22 cellular contexts compared by ENCODE assay signal in genomic region chr11:72594493-72595291, GRCh38.
DNase-seq lines count a peak whose midpoint lies in the region; ATAC-seq, FAIRE-seq and TF ChIP-seq lines count a peak whose summit lies in the region.
"Had no signal": no experiment of that assay in that cellular context is flagged by ENCODE, and none has a peak within 500 bp of the region (broad histone marks: within the 10 kb centered on the region; RNA-seq: fewer than 3 reads in every experiment).

No MANE protein-coding gene starts in this region.

- no peak overlapping the region for H3K4me3 ChIP-seq in HepG2 (replicated peaks in 1 of 3; ENCODE audit: insufficient read depth in 1 of 3, low read depth in 2 of 3, low read length in 3 of 3)
- no peak overlapping the region for H3K4me3 ChIP-seq in right lobe of liver
- H3K4me3 ChIP-seq in OCI-LY7 (ENCODE audit: low read depth, low read length, poor library complexity, severe bottlenecking): no peak overlapping the region
- H3K4me3 ChIP-seq: SK-N-MC had no signal

- ATAC-seq in HepG2: no peak
- no peak for ATAC-seq in right lobe of liver
- ATAC-seq in GM21381 (IDR thresholded peaks at IDR 0.05; ENCODE audit: unreplicated experiment): no peak
- no peak for ATAC-seq in GM18868 (IDR thresholded peaks at IDR 0.05; ENCODE audit: unreplicated experiment)
- ATAC-seq in HG03521 (IDR thresholded peaks at IDR 0.05; ENCODE audit: unreplicated experiment): no peak
- ATAC-seq: HCT116, PC-3 had no signal

- H3K27me3 ChIP-seq in HepG2 (ENCODE audit: control insufficient read depth in 1 of 2, insufficient read depth in 2 of 2, low read length in 2 of 2): peaks cover 17 to 88% of the 10 kb centered on the region in 2 experiments
- H3K27me3 ChIP-seq in right lobe of liver: peaks cover 0 to 17% of the 10 kb centered on the region in 2 donors
- H3K27me3 ChIP-seq: BE2C had no signal

- H3K9ac ChIP-seq in HepG2 (ENCODE audit: insufficient read depth, low read depth, low read length): no peak overlapping the region

- H3K27ac ChIP-seq in HepG2 (ENCODE audit: extremely low read length, insufficient read depth, low read length): no peak overlapping the region
- no peak overlapping the region for H3K27ac ChIP-seq in right lobe of liver
- H3K27ac ChIP-seq in caudate nucleus (ENCODE audit: low read depth, low read length): peak overlapping the region; percentile 44
- no peak overlapping the region for H3K27ac ChIP-seq in OCI-LY7 (ENCODE audit: low read depth, low read length, poor library complexity, severe bottlenecking)
- H3K27ac ChIP-seq: SK-N-MC had no signal

- intact Hi-C loops in HepG2 (cut with micrococcal nuclease; ENCODE audit: unreplicated experiment): no loop called here
- intact Hi-C loops in right lobe of liver (cut with DNase I): loop anchor here in 1 of 2 donors (5.0 kb wide), 1 partner anchor 53 kb away; no protein-coding TSS in a partner anchor
- intact Hi-C loops in OCI-LY7 (cut with micrococcal nuclease; ENCODE audit: unreplicated experiment): no loop called here

- H2AFZ ChIP-seq in HepG2 (ENCODE audit: low read length): no peak overlapping the region
- no peak overlapping the region for H2AFZ ChIP-seq in OCI-LY7 (ENCODE audit: low read length)

- H3K9me3 Mint-ChIP-seq in glutamatergic neuron (ENCODE audit: unreplicated experiment): peaks cover 13% of the 10 kb centered on the region
- H3K9me3 Mint-ChIP-seq: CD4-positive, CD25-positive, alpha-beta regulatory T cell had no signal

- H3K79me2 ChIP-seq in HepG2 (ENCODE audit: insufficient read depth, low read length) (no peaks in the 10 kb centered on the region), OCI-LY7 (ENCODE audit: insufficient read depth, low read depth, low read length) (no peaks in the 10 kb centered on the region)

- H4K20me1 ChIP-seq in HepG2 (ENCODE audit: insufficient read depth, low read length) (peaks cover 6% of the 10 kb centered on the region; the same call in 1 of the 2 replicates), OCI-LY7 (ENCODE audit: insufficient read depth, low read length) (no peaks in the 10 kb centered on the region)

- H3K27me3 Mint-ChIP-seq in glutamatergic neuron (ENCODE audit: unreplicated experiment): peaks cover 31% of the 10 kb centered on the region

- TF ChIP-seq CTCF in HepG2 (CRISPR knock-in tag; IDR thresholded peaks at IDR 0.05) (no peak), right lobe of liver (IDR thresholded peaks at IDR 0.05) (no peak), glutamatergic neuron (IDR thresholded peaks at IDR 0.05; ENCODE audit: partially characterized antibody, unreplicated experiment) (no peak), OCI-LY7 (conservative IDR thresholded peaks at IDR 0.05; ENCODE audit: low read length) (no peak)

- H3K9me2 ChIP-seq in OCI-LY7 (ENCODE audit: insufficient read depth, low read length): no peaks in the 10 kb centered on the region

- CTCF ChIA-PET in HepG2 (lab: Yijun Ruan, JAX; ENCODE audit: low intra/inter-chr PET ratio, low total read pairs) (no interaction called here), OCI-LY7 (lab: Charles Lee; ENCODE audit: unreplicated experiment) (no interaction called here)

- H3K4me3 Mint-ChIP-seq in glutamatergic neuron (ENCODE audit: unreplicated experiment): peak overlapping the region; percentile 61
- H3K4me3 Mint-ChIP-seq: CD4-positive, CD25-positive, alpha-beta regulatory T cell had no signal

- DNase-seq in HepG2 (ENCODE audit: low spot score): no peak
- DNase-seq in right lobe of liver: no peak
- no peak for DNase-seq in caudate nucleus (lab: John Stamatoyannopoulos, UW)
- DNase-seq in glutamatergic neuron: no peak
- no peak for DNase-seq in OCI-LY7 (ENCODE audit: low spot score)
- DNase-seq: BE2C; CD4-positive, CD25-positive, alpha-beta regulatory T cell; DMS79 treated with DMSO at 0.1 percent for 48 hours; IMR-90; NCI-H1105 treated with DMSO at 0.1 percent for 48 hours; NCI-H2081; NCI-H446; NCI-H526; PC-3; SHP77 treated with DMSO at 0.1 percent for 48 hours had no signal

- H3K36me3 ChIP-seq in HepG2 (replicated peaks in 1 of 2; ENCODE audit: control insufficient read depth in 1 of 2, insufficient read depth in 2 of 2, low read length in 2 of 2) (no peaks in the 10 kb centered on the region), right lobe of liver (no peaks in the 10 kb centered on the region), OCI-LY7 (ENCODE audit: insufficient read depth, low read length) (no peaks in the 10 kb centered on the region)

- TF ChIP-seq EP300 in HepG2 (IDR thresholded peaks at IDR 0.05; ENCODE audit: low read depth in 2 of 2, low read length in 2 of 2) (no peak), HepG2 (CRISPR knock-in tag; IDR thresholded peaks at IDR 0.05; ENCODE audit: borderline replicate concordance) (no peak)

- FAIRE-seq in HepG2 (lab: Jason Lieb, UNC): no peak
- FAIRE-seq: A204.1, HTR-8/SVneo had no signal

- in situ Hi-C loops in HepG2 (cut with HindIII; ENCODE audit: extremely low pct_ligation_motif_present, low pct_unique_long_range_greater_than_20kb): loop anchor here (5.0 kb wide), 1 partner anchor 48 kb away; no protein-coding TSS in a partner anchor

- H3K4me1 ChIP-seq in HepG2 (ENCODE audit: insufficient read depth, low read length) (no peaks in the 10 kb centered on the region), right lobe of liver (peaks cover 0 to 8% (median 0%) of the 10 kb centered on the region in 4 donors), OCI-LY7 (ENCODE audit: insufficient read depth, low read length, poor library complexity, severe bottlenecking) (peaks cover 28% of the 10 kb centered on the region)

- H3K9me3 ChIP-seq in HepG2 (ENCODE audit: low read length) (no peaks in the 10 kb centered on the region), right lobe of liver (no peaks in the 10 kb centered on the region), OCI-LY7 (ENCODE audit: low read length) (no peaks in the 10 kb centered on the region)
- H3K9me3 ChIP-seq: BE2C had no signal

- no peak overlapping the region for H3K4me2 ChIP-seq in HepG2 (ENCODE audit: low read depth, low read length)
- no peak overlapping the region for H3K4me2 ChIP-seq in OCI-LY7 (ENCODE audit: low read length)

- H3K36me3 Mint-ChIP-seq in glutamatergic neuron (ENCODE audit: unreplicated experiment): no peaks in the 10 kb centered on the region
- H3K36me3 Mint-ChIP-seq: CD4-positive, CD25-positive, alpha-beta regulatory T cell had no signal

- BruUV-seq in HepG2 (replicated peaks; lab: Mats Ljungman, UMichigan) (no TSS peak), OCI-LY7 (replicated peaks; lab: Mats Ljungman, UMichigan) (no TSS peak)

- no peak overlapping the region for H3K27ac Mint-ChIP-seq in glutamatergic neuron (ENCODE audit: unreplicated experiment)
- H3K27ac Mint-ChIP-seq: CD4-positive, CD25-positive, alpha-beta regulatory T cell had no signal

- POLR2A ChIA-PET in HepG2 (lab: Yijun Ruan, JAX): no interaction called here
- POLR2A ChIA-PET in OCI-LY7 (lab: Charles Lee): no interaction called here

- peaks cover 38% of the 10 kb centered on the region for H3K4me1 Mint-ChIP-seq in glutamatergic neuron (ENCODE audit: low read depth, unreplicated experiment)

- no peak for TF ChIP-seq RAD21 in HepG2 (CRISPR knock-in tag; IDR thresholded peaks at IDR 0.05)

- WGBS in HepG2 (ENCODE audit: low lambda C conversion rate): 13% methylated on average over 5 of the region's 8 CpGs
- WGBS in right lobe of liver (ENCODE audit: insufficient coverage, low coverage, low lambda C conversion rate, missing lambda C conversion rate): 57% methylated on average over 1 of the region's 8 CpGs

- TF ChIP-seq POLR2A in HepG2 (IDR thresholded peaks at IDR 0.05; ENCODE audit: insufficient read depth in 1 of 2, low read depth in 2 of 2, low read length in 2 of 2): no peak
- no peak for TF ChIP-seq POLR2A in right lobe of liver (IDR thresholded peaks at IDR 0.05)

TF ChIP-seq in HepG2, 621 proteins besides CTCF, POLR2A, EP300 and RAD21:
- TF ChIP-seq ZNF232 (CRISPR knock-in tag; IDR thresholded peaks at IDR 0.05; ENCODE audit: borderline replicate concordance) (no peak), EZH2 (conservative IDR thresholded peaks at IDR 0.05; ENCODE audit: low read depth, low read length) (0 out of 2 replicates have a peak, but pooled peaks have one; percentile 66)
